Comparison of ENCODE assay signal across 28 cellular contexts in genomic region chr14:70394674-70395073, GRCh38. TPM values are rescaled to one million over a fixed set of nuclear protein-coding genes. Genes with fewer than 3 reads are reported as not detected.
A peak's percentile ranks its signal among the peaks of the same experiment; 100 is the strongest.
DNase-seq lines count a peak whose midpoint lies in the region; ATAC-seq and TF ChIP-seq lines count a peak whose summit lies in the region.
"Had no signal": no experiment of that assay in that cellular context is flagged by ENCODE, and none has a peak within 500 bp of the region (broad histone marks: within the 10 kb centered on the region; RNA-seq: fewer than 3 reads in every experiment).

No MANE protein-coding gene starts in this region.

- H3K27ac Mint-ChIP-seq in MCF 10A (ENCODE audit: low read depth, unreplicated experiment), result no peak overlapping the region
- H3K27ac Mint-ChIP-seq: CD14-positive monocyte; CD4-positive, alpha-beta memory T cell; CD4-positive, CD25-positive, alpha-beta regulatory T cell; CD8-positive, alpha-beta memory T cell had no signal

- no peaks in the 10 kb centered on the region for H3K27me3 Mint-ChIP-seq in MCF 10A (ENCODE audit: insufficient read depth, unreplicated experiment)
- H3K27me3 Mint-ChIP-seq: CD4-positive, alpha-beta memory T cell; CD4-positive, CD25-positive, alpha-beta regulatory T cell; CD8-positive, alpha-beta memory T cell had no signal

- H3K9me3 Mint-ChIP-seq in MCF 10A (ENCODE audit: unreplicated experiment), result no peaks in the 10 kb centered on the region
- H3K9me3 Mint-ChIP-seq: CD4-positive, alpha-beta memory T cell had no signal

- intact Hi-C loops in MCF 10A (cut with micrococcal nuclease), result no loop called here

- CTCF ChIA-PET in MCF 10A (lab: Yijun Ruan, JAX), result no interaction called here
- CTCF ChIA-PET in HEK293 (lab: Yijun Ruan, JAX), result interaction anchor here (0.6 kb wide), 1 partner anchor 810 kb away, joined by 3 read pairs; no protein-coding TSS in a partner anchor

- peak; percentile 47 to 83 for DNase-seq in T47D (ENCODE audit: low read depth in 1 of 2, low spot score in 1 of 2)
- DNase-seq in MCF 10A (ENCODE audit: unreplicated experiment), result no peak
- peak; percentile 41 for DNase-seq in LNCaP clone FGC (ENCODE audit: low read depth)
- no peak for DNase-seq in stimulated activated CD4-positive, alpha-beta T cell treated with anti-CD3 and anti-CD28 coated beads, Interleukin-4, amount 100 ng/mL, for 24 hours
- no peak for DNase-seq in NCI-H2227 treated with DMSO at 0.1 percent for 48 hours (lab: John Stamatoyannopoulos, UW)
- DNase-seq in NCI-H510A (lab: John Stamatoyannopoulos, UW), result no peak
- DNase-seq: 8988T; ACHN; BE2C; C1 segment of cervical spinal cord; CD4-positive, alpha-beta memory T cell; CD4-positive, CD25-positive, alpha-beta regulatory T cell; CD8-positive, alpha-beta memory T cell; COR-L47; DMS 273 treated with DMSO at 0.1 percent for 48 hours; DMS153; DMS53; DMS79; DND-41; EL; GDM1 had no signal

- in situ Hi-C loops in T47D (cut with HindIII; ENCODE audit: low pct_unique_long_range_greater_than_20kb, low sequenced_read_pairs), result no loop called here

- H3K4me3 ChIP-seq in HEK293 (ENCODE audit: low read depth, low read length) (no peak overlapping the region), LNCaP clone FGC (ENCODE audit: low read depth, low read length) (no peak overlapping the region)
- H3K4me3 ChIP-seq: BLaER1, GM12878 had no signal

- no peaks in the 10 kb centered on the region for H3K4me1 ChIP-seq in HEK293 (ENCODE audit: control insufficient read depth, insufficient read depth, low read length)
- H3K4me1 ChIP-seq: BE2C had no signal

- BruUV-seq in MCF 10A (replicated peaks; lab: Mats Ljungman, UMichigan), result no TSS peak

- peaks cover 0 to 15% of the 10 kb centered on the region in 2 experiments for H3K36me3 ChIP-seq in HEK293 (ENCODE audit: control insufficient read depth in 2 of 2, insufficient read depth in 1 of 2, low read length in 2 of 2)
- H3K36me3 ChIP-seq: BE2C had no signal

- H3K36me3 Mint-ChIP-seq in MCF 10A (ENCODE audit: insufficient read depth, unreplicated experiment), result no peaks in the 10 kb centered on the region

- no peak for TF ChIP-seq CTCF in MCF 10A (IDR thresholded peaks at IDR 0.05; ENCODE audit: unreplicated experiment)
- no peak for TF ChIP-seq CTCF in HEK293 (tag by site-specific recombination; IDR thresholded peaks at IDR 0.05)
- TF ChIP-seq CTCF in LNCaP clone FGC (IDR thresholded peaks at IDR 0.05; ENCODE audit: control insufficient read depth, extremely low read depth, insufficient read depth), result no peak

- H3K9me3 ChIP-seq in HEK293 (ENCODE audit: control insufficient read depth, insufficient read depth, low read depth, low read length), result no peaks in the 10 kb centered on the region
- H3K9me3 ChIP-seq: BE2C had no signal

- POLR2A ChIA-PET in MCF 10A (lab: Yijun Ruan, JAX), result interaction anchor here (0.7 kb wide), 1 partner anchor 34 kb away, joined by 3 read pairs; no protein-coding TSS in a partner anchor
- POLR2A ChIA-PET in HEK293 (lab: Yijun Ruan, JAX), result no interaction called here

- H3K4me3 Mint-ChIP-seq in MCF 10A (ENCODE audit: unreplicated experiment), result no peak overlapping the region
- H3K4me3 Mint-ChIP-seq: CD14-positive monocyte; CD4-positive, alpha-beta memory T cell; CD4-positive, CD25-positive, alpha-beta regulatory T cell; CD8-positive, alpha-beta memory T cell had no signal

- H3K27ac ChIP-seq in HEK293 (ENCODE audit: extremely low read depth, low read depth, low read length), result no peak overlapping the region
- H3K27ac ChIP-seq: BLaER1 had no signal

- H3K4me1 Mint-ChIP-seq in MCF 10A (ENCODE audit: insufficient read depth, unreplicated experiment), result no peaks in the 10 kb centered on the region
- H3K4me1 Mint-ChIP-seq: CD14-positive monocyte had no signal

- ATAC-seq in esophagus mucosa, result peak; percentile 64
- ATAC-seq: GM12878 had no signal

TF ChIP-seq in HEK293, 187 proteins besides CTCF, POLR2A, EP300 and RAD21:
- no peak for TF ChIP-seq ZNF2 (tag by site-specific recombination; IDR thresholded peaks at IDR 0.05)
- TF ChIP-seq ZNF664 (tag by site-specific recombination; IDR thresholded peaks at IDR 0.05), result 0 out of 2 replicates have a peak, but pooled peaks have one; percentile 26

RNA-seq across cellular contexts. Expression of gene SYNJ2BP, which starts 22.2 kb away (rescaled TPM):
- total RNA-seq in MCF 10A (2022) (12.6 and 20.0 TPM in 2 replicates), esophagus mucosa (10.2 TPM)

RNA-seq across cellular contexts. Expression of gene COX16, which starts 35.2 kb away (rescaled TPM):
- total RNA-seq in MCF 10A (2022) (45.3 and 55.6 TPM in 2 replicates), esophagus mucosa (46.0 TPM)

RNA-seq across cellular contexts. Expression of gene ADAM21, which starts 57.3 kb away (rescaled TPM):
- 0.37 and 0.59 TPM in 2 replicates for total RNA-seq in MCF 10A (2022)
- total RNA-seq in esophagus mucosa, result not detected
- total RNA-seq: A673; CD4-positive, alpha-beta memory T cell; CD4-positive, CD25-positive, alpha-beta regulatory T cell; G401 had no signal

Comparison
In these comparisons a context has a peak if more than half of its experiments do, and no peak if none do; other contexts are left out.
1. DNase-seq: peak in T47D (2 of 2) and LNCaP clone FGC (single experiment); none in MCF 10A (single experiment), stimulated activated CD4-positive, alpha-beta T cell treated with anti-CD3 and anti-CD28 coated beads, Interleukin-4, amount 100 ng/mL, for 24 hours (single experiment), NCI-H2227 treated with DMSO at 0.1 percent for 48 hours (single experiment) and NCI-H510A (single experiment).